15 cellular contexts compared by ENCODE assay signal in genomic region chr19:5016781-5017180, GRCh38.
"Had no signal": no experiment of that assay in that cellular context is flagged by ENCODE, and none has a peak within 500 bp of the region (broad histone marks: within the 10 kb centered on the region; RNA-seq: fewer than 3 reads in every experiment).

No MANE protein-coding gene starts in this region.

- H3K9me3 Mint-ChIP-seq: activated naive CD4-positive, alpha-beta T cell treated with anti-CD3 and anti-CD28 coated beads, Interleukin-2, amount 10 ng/mL, durations not matched to agents 7 days and 5 days; endodermal cell; naive thymus-derived CD8-positive, alpha-beta T cell had no signal

- H3K27ac ChIP-seq: adrenal gland, cardiac muscle cell, dorsolateral prefrontal cortex, SK-N-MC had no signal

- H3K4me3 Mint-ChIP-seq: activated CD8-positive, alpha-beta memory T cell treated with anti-CD3 and anti-CD28 coated beads, Interleukin-2, amount 10 ng/mL, durations not matched to agents 7 days and 5 days; activated naive CD4-positive, alpha-beta T cell treated with anti-CD3 and anti-CD28 coated beads, Interleukin-2, amount 10 ng/mL, durations not matched to agents 7 days and 5 days; endodermal cell; naive thymus-derived CD8-positive, alpha-beta T cell had no signal

- DNase-seq: activated CD4-positive, alpha-beta T cell treated with anti-CD3 and anti-CD28 coated beads, Interleukin-2, amount 50 U/mL, for 48 hours; activated CD8-positive, alpha-beta memory T cell treated with anti-CD3 and anti-CD28 coated beads, Interleukin-2, amount 10 ng/mL, durations not matched to agents 7 days and 5 days; activated naive CD4-positive, alpha-beta T cell treated with anti-CD3 and anti-CD28 coated beads, Interleukin-2, amount 10 ng/mL, durations not matched to agents 7 days and 5 days; activated T-cell treated with anti-CD3 and anti-CD28 coated beads, Interleukin-2, amount 50 U/mL, for 1 hour; adrenal gland; dorsolateral prefrontal cortex; endodermal cell; erythroblast; hypothalamus; left cardiac atrium; mucosa of descending colon; naive thymus-derived CD8-positive, alpha-beta T cell; stimulated activated CD4-positive, alpha-beta T cell treated with anti-CD3 and anti-CD28 coated beads, Interleukin-1b, Interleukin-23, amount 100 ng/mL, for 48 hours had no signal

- H3K4me1 Mint-ChIP-seq: endodermal cell had no signal

- H3K27me3 ChIP-seq: adrenal gland, cardiac muscle cell, dorsolateral prefrontal cortex had no signal

- H3K4me3 ChIP-seq: adrenal gland, cardiac muscle cell, dorsolateral prefrontal cortex, mucosa of descending colon, SK-N-MC had no signal

- H3K9me3 ChIP-seq: adrenal gland, mucosa of descending colon had no signal

- ATAC-seq: activated CD8-positive, alpha-beta memory T cell treated with anti-CD3 and anti-CD28 coated beads, Interleukin-2, amount 10 ng/mL, durations not matched to agents 7 days and 5 days; naive thymus-derived CD8-positive, alpha-beta T cell had no signal

- H3K27ac Mint-ChIP-seq: activated CD8-positive, alpha-beta memory T cell treated with anti-CD3 and anti-CD28 coated beads, Interleukin-2, amount 10 ng/mL, durations not matched to agents 7 days and 5 days; activated naive CD4-positive, alpha-beta T cell treated with anti-CD3 and anti-CD28 coated beads, Interleukin-2, amount 10 ng/mL, durations not matched to agents 7 days and 5 days; endodermal cell; naive thymus-derived CD8-positive, alpha-beta T cell had no signal

- H3K27me3 Mint-ChIP-seq: activated CD8-positive, alpha-beta memory T cell treated with anti-CD3 and anti-CD28 coated beads, Interleukin-2, amount 10 ng/mL, durations not matched to agents 7 days and 5 days; activated naive CD4-positive, alpha-beta T cell treated with anti-CD3 and anti-CD28 coated beads, Interleukin-2, amount 10 ng/mL, durations not matched to agents 7 days and 5 days; naive thymus-derived CD8-positive, alpha-beta T cell had no signal
